ENCODE assay signal across 11 cellular contexts in the genomic region with DNA sequence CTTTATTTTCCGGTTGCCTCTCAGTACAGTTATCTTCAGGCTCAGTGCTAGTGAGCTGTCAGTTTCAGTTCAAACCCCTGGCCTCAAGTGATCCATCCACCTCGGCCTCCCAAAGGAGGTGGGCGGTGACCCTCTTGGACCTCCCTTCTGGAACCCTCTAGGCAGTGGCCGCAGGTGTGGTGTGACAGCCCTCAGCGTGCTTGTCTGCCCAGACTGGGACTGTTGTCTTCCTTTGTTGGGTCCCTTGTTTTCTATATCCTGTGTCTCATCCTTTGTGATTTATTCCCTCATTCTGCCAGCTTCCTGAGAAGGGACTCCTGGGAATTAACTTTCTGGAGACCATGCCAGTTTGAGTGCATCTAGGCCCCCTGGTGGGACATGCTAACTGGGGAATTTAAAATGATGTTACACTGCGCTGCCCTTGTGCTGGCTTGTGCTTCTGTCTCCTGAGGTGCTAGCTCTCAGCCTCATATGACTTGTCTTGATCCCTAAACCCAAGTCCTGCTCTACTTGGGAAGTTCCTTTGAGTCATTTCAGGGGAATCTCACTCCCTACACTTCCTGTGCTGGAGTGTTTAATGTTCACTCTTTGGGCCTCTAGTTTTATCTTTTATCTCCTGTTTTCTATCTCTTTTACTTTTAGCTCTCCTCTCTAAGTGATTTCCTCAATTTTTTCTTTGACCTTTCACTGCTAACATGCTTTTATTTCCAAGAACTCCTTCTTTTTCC. TPM values are rescaled to one million over a fixed set of nuclear protein-coding genes. Genes with fewer than 3 reads are reported as not detected.
DNase-seq lines count a peak whose midpoint lies in the region; ATAC-seq and TF ChIP-seq lines count a peak whose summit lies in the region.
"Had no signal": no experiment of that assay in that cellular context is flagged by ENCODE, and none has a peak within 500 bp of the region (broad histone marks: within the 10 kb centered on the region; RNA-seq: fewer than 3 reads in every experiment).

No MANE protein-coding gene starts in this region.

- CTCF ChIA-PET in activated naive CD4-positive, alpha-beta T cell treated with anti-CD3 and anti-CD28 coated beads for 36 hours (lab: Charles Lee), result interaction anchor here (0.6 to 0.8 kb wide), 2 partner anchors 18 to 257 kb away, joined by 3 read pairs; no protein-coding TSS in a partner anchor

- no peak for TF ChIP-seq POLR2A in spleen (IDR thresholded peaks at IDR 0.05)

- peak overlapping the region; percentile 4 for H3K27ac Mint-ChIP-seq in activated naive CD4-positive, alpha-beta T cell treated with anti-CD3 and anti-CD28 coated beads for 36 hours

- intact Hi-C loops in activated naive CD4-positive, alpha-beta T cell treated with anti-CD3 and anti-CD28 coated beads for 36 hours (cut with micrococcal nuclease), result no loop called here
- intact Hi-C loops in spleen (cut with DNase I; ENCODE audit: low total_unique reads), result no loop called here

- no peaks in the 10 kb centered on the region for H3K27me3 ChIP-seq in spleen (replicated peaks in 1 of 7)

- peak; percentile 23 for TF ChIP-seq CTCF in fibroblast of mammary gland (conservative IDR thresholded peaks at IDR 0.05; ENCODE audit: control insufficient read depth, insufficient read depth, low read depth, low read length)
- no peak for TF ChIP-seq CTCF in spleen (IDR thresholded peaks at IDR 0.05 in 8 of 11, conservative IDR thresholded peaks at IDR 0.05 in 3 of 11)

- peaks cover 0 to 73% (median 17%) of the 10 kb centered on the region in 6 donors for H3K36me3 ChIP-seq in spleen

- H3K4me3 Mint-ChIP-seq in activated naive CD4-positive, alpha-beta T cell treated with anti-CD3 and anti-CD28 coated beads for 36 hours, result no peak overlapping the region

- H3K9me3 Mint-ChIP-seq in activated naive CD4-positive, alpha-beta T cell treated with anti-CD3 and anti-CD28 coated beads for 36 hours, result no peaks in the 10 kb centered on the region

- peaks cover 31 to 97% (median 62%) of the 10 kb centered on the region in 6 donors for H3K4me1 ChIP-seq in spleen

- H3K9me3 ChIP-seq in spleen, result no peaks in the 10 kb centered on the region

- WGBS in spleen, 5 donors, result 71 to 87% (median 83%) methylated on average over 6 of the region's 6 CpGs

- H3K27ac ChIP-seq in spleen, result peak overlapping the region in 6 of 8 donors; percentile 40 to 62 (median 50)

- H3K4me3 ChIP-seq in fibroblast of mammary gland (ENCODE audit: control insufficient read depth, low read depth, low read length) (no peak overlapping the region), spleen (no peak overlapping the region)

- ATAC-seq in SK-N-SH treated with all-trans-retinoic acid at 6 μM for 48 hours, result peak; percentile 40
- no peak for ATAC-seq in HG03571 (IDR thresholded peaks at IDR 0.05; ENCODE audit: unreplicated experiment)
- no peak for ATAC-seq in GM21360 (IDR thresholded peaks at IDR 0.05; ENCODE audit: unreplicated experiment)

- H3K36me3 Mint-ChIP-seq in activated naive CD4-positive, alpha-beta T cell treated with anti-CD3 and anti-CD28 coated beads for 36 hours (ENCODE audit: low read depth), result peaks cover 26% of the 10 kb centered on the region

- no peak for DNase-seq in activated naive CD4-positive, alpha-beta T cell treated with anti-CD3 and anti-CD28 coated beads for 36 hours
- DNase-seq in activated naive CD4-positive, alpha-beta T cell (lab: John Stamatoyannopoulos, UW), result no peak
- DNase-seq in fibroblast of mammary gland (ENCODE audit: low read depth) (peak; percentile 85), spleen (no peak), NCI-H1092 treated with DMSO at 0.1 percent for 48 hours (lab: John Stamatoyannopoulos, UW) (no peak)
- DNase-seq: DMS 273 treated with DMSO at 0.1 percent for 48 hours; NCI-H2029 treated with DMSO at 0.1 percent for 48 hours; stimulated activated CD4-positive, alpha-beta T cell treated with anti-CD3 and anti-CD28 coated beads, Interleukin-4, amount 100 ng/mL, for 4 hours had no signal

- H3K27me3 Mint-ChIP-seq in activated naive CD4-positive, alpha-beta T cell treated with anti-CD3 and anti-CD28 coated beads for 36 hours (ENCODE audit: low read depth), result no peaks in the 10 kb centered on the region

- peaks cover 72% of the 10 kb centered on the region for H3K4me1 Mint-ChIP-seq in activated naive CD4-positive, alpha-beta T cell treated with anti-CD3 and anti-CD28 coated beads for 36 hours (ENCODE audit: low read depth)

TF ChIP-seq in SK-N-SH treated with all-trans-retinoic acid at 6 μM for 48 hours, 23 proteins besides CTCF, POLR2A, EP300 and RAD21 (continues in another document):
- TF ChIP-seq ZC3H10 (CRISPR knock-in tag; IDR thresholded peaks at IDR 0.05) (no peak), ZNF8 (CRISPR knock-in tag; IDR thresholded peaks at IDR 0.05) (no peak), RARB (CRISPR knock-in tag; IDR thresholded peaks at IDR 0.05) (no peak), ARNTL (CRISPR knock-in tag; IDR thresholded peaks at IDR 0.05; ENCODE audit: borderline replicate concordance, low read depth) (no peak), ZFP30 (CRISPR knock-in tag; IDR thresholded peaks at IDR 0.05) (no peak)
- TF ChIP-seq, protein P1, sequence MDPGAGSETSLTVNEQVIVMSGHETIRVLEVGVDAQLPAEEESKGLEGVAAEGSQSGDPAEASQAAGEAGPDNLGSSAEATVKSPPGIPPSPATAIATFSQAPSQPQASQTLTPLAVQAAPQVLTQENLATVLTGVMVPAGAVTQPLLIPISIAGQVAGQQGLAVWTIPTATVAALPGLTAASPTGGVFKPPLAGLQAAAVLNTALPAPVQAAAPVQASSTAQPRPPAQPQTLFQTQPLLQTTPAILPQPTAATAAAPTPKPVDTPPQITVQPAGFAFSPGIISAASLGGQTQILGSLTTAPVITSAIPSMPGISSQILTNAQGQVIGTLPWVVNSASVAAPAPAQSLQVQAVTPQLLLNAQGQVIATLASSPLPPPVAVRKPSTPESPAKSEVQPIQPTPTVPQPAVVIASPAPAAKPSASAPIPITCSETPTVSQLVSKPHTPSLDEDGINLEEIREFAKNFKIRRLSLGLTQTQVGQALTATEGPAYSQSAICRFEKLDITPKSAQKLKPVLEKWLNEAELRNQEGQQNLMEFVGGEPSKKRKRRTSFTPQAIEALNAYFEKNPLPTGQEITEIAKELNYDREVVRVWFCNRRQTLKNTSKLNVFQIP (CRISPR knock-in tag; IDR thresholded peaks at IDR 0.05; ENCODE audit: borderline replicate concordance, low read depth), result no peak
- TF ChIP-seq, protein P2, sequence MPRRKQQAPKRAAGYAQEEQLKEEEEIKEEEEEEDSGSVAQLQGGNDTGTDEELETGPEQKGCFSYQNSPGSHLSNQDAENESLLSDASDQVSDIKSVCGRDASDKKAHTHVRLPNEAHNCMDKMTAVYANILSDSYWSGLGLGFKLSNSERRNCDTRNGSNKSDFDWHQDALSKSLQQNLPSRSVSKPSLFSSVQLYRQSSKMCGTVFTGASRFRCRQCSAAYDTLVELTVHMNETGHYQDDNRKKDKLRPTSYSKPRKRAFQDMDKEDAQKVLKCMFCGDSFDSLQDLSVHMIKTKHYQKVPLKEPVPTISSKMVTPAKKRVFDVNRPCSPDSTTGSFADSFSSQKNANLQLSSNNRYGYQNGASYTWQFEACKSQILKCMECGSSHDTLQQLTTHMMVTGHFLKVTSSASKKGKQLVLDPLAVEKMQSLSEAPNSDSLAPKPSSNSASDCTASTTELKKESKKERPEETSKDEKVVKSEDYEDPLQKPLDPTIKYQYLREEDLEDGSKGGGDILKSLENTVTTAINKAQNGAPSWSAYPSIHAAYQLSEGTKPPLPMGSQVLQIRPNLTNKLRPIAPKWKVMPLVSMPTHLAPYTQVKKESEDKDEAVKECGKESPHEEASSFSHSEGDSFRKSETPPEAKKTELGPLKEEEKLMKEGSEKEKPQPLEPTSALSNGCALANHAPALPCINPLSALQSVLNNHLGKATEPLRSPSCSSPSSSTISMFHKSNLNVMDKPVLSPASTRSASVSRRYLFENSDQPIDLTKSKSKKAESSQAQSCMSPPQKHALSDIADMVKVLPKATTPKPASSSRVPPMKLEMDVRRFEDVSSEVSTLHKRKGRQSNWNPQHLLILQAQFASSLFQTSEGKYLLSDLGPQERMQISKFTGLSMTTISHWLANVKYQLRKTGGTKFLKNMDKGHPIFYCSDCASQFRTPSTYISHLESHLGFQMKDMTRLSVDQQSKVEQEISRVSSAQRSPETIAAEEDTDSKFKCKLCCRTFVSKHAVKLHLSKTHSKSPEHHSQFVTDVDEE (CRISPR knock-in tag; IDR thresholded peaks at IDR 0.05), result no peak
- TF ChIP-seq, protein P3, sequence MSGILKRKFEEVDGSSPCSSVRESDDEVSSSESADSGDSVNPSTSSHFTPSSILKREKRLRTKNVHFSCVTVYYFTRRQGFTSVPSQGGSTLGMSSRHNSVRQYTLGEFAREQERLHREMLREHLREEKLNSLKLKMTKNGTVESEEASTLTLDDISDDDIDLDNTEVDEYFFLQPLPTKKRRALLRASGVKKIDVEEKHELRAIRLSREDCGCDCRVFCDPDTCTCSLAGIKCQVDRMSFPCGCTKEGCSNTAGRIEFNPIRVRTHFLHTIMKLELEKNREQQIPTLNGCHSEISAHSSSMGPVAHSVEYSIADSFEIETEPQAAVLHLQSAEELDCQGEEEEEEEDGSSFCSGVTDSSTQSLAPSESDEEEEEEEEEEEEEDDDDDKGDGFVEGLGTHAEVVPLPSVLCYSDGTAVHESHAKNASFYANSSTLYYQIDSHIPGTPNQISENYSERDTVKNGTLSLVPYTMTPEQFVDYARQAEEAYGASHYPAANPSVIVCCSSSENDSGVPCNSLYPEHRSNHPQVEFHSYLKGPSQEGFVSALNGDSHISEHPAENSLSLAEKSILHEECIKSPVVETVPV (CRISPR knock-in tag; IDR thresholded peaks at IDR 0.05), result no peak
- TF ChIP-seq, protein P4, sequence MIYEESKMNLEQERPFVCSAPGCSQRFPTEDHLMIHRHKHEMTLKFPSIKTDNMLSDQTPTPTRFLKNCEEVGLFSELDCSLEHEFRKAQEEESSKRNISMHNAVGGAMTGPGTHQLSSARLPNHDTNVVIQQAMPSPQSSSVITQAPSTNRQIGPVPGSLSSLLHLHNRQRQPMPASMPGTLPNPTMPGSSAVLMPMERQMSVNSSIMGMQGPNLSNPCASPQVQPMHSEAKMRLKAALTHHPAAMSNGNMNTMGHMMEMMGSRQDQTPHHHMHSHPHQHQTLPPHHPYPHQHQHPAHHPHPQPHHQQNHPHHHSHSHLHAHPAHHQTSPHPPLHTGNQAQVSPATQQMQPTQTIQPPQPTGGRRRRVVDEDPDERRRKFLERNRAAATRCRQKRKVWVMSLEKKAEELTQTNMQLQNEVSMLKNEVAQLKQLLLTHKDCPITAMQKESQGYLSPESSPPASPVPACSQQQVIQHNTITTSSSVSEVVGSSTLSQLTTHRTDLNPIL (CRISPR knock-in tag; IDR thresholded peaks at IDR 0.05; ENCODE audit: low read depth), result no peak

RNA-seq across cellular contexts. Expression of a gene that starts 19.4 kb away (rescaled TPM):
- total RNA-seq in activated naive CD4-positive, alpha-beta T cell treated with anti-CD3 and anti-CD28 coated beads for 36 hours, result 100 to 1,000 TPM in 1 of 2 experiments, 10 to 100 TPM in 1; 94.7 to 108 TPM
- 100 to 1,000 TPM in 4 of 7 donors, 10 to 100 TPM in 3; 76.4 to 162 (median 118) TPM for total RNA-seq in spleen
- 10 to 100 TPM; 32.2 to 80.1 (median 78.3) TPM for polyA plus RNA-seq in spleen

RNA-seq across cellular contexts. Expression of a gene that starts 31.2 kb away (rescaled TPM):
- 10 to 100 TPM; 10.1 to 11.7 TPM for total RNA-seq in activated naive CD4-positive, alpha-beta T cell treated with anti-CD3 and anti-CD28 coated beads for 36 hours
- 10 to 100 TPM; 20.9 to 40.6 (median 36.0) TPM for total RNA-seq in spleen
- 10 to 100 TPM; 14.0 to 20.8 (median 15.4) TPM for polyA plus RNA-seq in spleen
